8 cellular contexts compared by ENCODE assay signal in the genomic region with DNA sequence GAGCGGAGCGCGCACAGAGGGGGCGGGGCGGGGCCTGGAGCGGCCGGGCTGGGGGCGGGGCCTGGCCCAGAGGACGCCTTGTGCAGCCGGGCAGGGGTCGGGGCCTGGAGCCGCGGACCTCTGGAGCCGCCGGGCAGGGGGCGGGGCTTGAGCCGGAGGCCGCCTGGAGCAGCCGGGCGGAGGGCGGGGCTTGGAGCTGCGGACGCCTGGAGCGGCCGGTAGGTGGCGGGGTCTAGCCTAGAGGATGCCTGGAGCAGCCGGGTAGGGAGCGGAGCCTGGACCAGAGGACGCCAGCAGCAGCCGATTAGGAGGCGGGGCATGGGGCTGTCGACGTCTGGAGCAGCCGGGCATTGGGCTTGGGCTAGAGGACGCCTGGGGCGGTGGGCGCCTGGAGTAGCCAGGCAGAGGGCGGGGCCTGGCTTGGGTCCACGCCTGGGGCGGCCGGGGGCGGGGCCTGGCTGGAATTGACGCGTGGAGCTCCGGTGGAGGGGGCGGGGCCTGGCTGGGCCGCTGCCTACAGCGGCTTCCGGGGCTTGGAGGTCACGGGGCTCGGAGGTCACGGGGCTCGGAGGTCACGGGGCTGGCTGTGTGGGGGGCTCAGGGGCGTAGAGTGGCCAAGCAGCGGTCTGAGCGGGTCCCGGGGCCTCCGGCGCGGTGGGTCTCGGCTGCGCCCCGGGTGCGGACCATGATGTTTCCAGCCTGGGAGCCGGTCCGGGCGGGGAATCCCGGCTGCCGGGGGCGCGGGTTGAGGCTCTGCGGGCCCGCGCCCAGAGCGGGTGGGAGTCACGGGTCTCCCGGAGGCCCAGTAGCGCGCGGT. TPM values are rescaled to one million over a fixed set of nuclear protein-coding genes. Genes with fewer than 3 reads are reported as not detected.
A peak's percentile ranks its signal among the peaks of the same experiment; 100 is the strongest.
DNase-seq lines count a peak whose midpoint lies in the region; ATAC-seq lines count a peak whose summit lies in the region.

A gene (minus strand): TSS at position 13 of the 817 bp plus-strand sequence. CDS start 135 bp downstream, outside the sequence.

- DNase-seq in COLO668 (lab: John Stamatoyannopoulos, UW; ENCODE audit: unreplicated experiment), result peak; percentile 100
- DNase-seq in HS-5 (ENCODE audit: low read depth), result peak; percentile 72
- peak; percentile 50 for DNase-seq in NK-92 (lab: John Stamatoyannopoulos, UW; ENCODE audit: unreplicated experiment)
- DNase-seq in activated CD8-positive, alpha-beta memory T cell treated with anti-CD3 and anti-CD28 coated beads for 1 hour (ENCODE audit: extremely low read depth in 1 of 2, low read depth in 1 of 2), result peak; percentile 76 to 91
- peak; percentile 87 for DNase-seq in effector CD4-positive, alpha-beta T cell
- peak; percentile 99 for DNase-seq in lung microvascular endothelial cell (ENCODE audit: low read depth in 2 of 2)
- peak; percentile 91 to 97 (median 94) for DNase-seq in stimulated activated CD4-positive, alpha-beta T cell treated with anti-CD3 and anti-CD28 coated beads, TNF-alpha, amount 100 ng/mL, for 48 hours (ENCODE audit: low read depth in 3 of 3)

- ATAC-seq in GM19468 (IDR thresholded peaks at IDR 0.05; ENCODE audit: extremely low read depth, unreplicated experiment), result peak; percentile 75

RNA-seq across cellular contexts. Expression of the gene that starts here (rescaled TPM):
- 45.8 and 47.0 TPM in 2 replicates for total RNA-seq in lung microvascular endothelial cell

Comparison
In these comparisons a context has a peak if more than half of its experiments do, and no peak if none do; other contexts are left out.
1. Peak in every context shown above with its lines: DNase-seq and ATAC-seq.
2. DNase-seq: peak in every context shown above with its lines; median percentile 100 in COLO668; 99 in lung microvascular endothelial cell; 94 in stimulated activated CD4-positive, alpha-beta T cell treated with anti-CD3 and anti-CD28 coated beads, TNF-alpha, amount 100 ng/mL, for 48 hours; 87 in effector CD4-positive, alpha-beta T cell; 84 in activated CD8-positive, alpha-beta memory T cell treated with anti-CD3 and anti-CD28 coated beads for 1 hour; 72 in HS-5; 50 in NK-92.